34 cellular contexts compared by ENCODE assay signal in the genomic region with DNA sequence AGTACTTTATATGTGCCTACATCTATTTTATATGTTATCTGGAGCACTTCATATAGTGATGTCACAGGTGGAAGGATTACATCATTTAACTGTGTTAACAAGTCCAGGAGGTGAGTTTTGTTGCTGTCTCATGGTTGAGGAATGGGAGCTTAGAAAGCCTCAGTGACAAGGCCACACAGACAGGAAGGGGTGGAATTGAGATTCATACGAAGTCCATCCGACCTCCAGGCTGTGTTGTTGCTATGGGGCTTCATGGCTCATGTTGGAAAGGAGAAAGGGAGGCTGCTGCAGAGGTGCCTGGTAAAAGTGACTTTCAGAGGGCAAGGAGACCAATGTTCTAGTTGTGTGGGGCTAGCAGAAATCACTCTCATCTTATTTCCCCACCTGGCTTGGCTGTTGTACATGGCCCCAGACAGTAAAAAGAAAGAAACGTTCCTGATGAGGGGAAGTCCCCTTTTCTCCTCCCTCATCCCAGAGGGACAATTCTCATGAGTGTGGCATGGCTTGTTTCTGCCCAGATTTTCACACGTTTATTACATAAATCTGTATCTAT. TPM values are rescaled to one million over a fixed set of nuclear protein-coding genes. Genes with fewer than 3 reads are reported as not detected.
A peak's percentile ranks its signal among the peaks of the same experiment; 100 is the strongest.
DNase-seq lines count a peak whose midpoint lies in the region; ATAC-seq and TF ChIP-seq lines count a peak whose summit lies in the region.
"Had no signal": no experiment of that assay in that cellular context is flagged by ENCODE, and none has a peak within 500 bp of the region (broad histone marks: within the 10 kb centered on the region; RNA-seq: fewer than 3 reads in every experiment).

No MANE protein-coding gene starts in this region.

- H3K36me3 ChIP-seq in HEK293 (ENCODE audit: control insufficient read depth in 2 of 2, insufficient read depth in 1 of 2, low read length in 2 of 2): no peaks in the 10 kb centered on the region
- H3K36me3 ChIP-seq in GM23338 (ENCODE audit: insufficient read depth): 0 out of 2 replicates have a peak, but pooled peaks cover 3% of the 10 kb centered on the region
- H3K36me3 ChIP-seq: BLaER1 treated with 17β-estradiol and CSF1 and Interleukin-3, amounts not matched to agents 10 nM and 100 nM; gastroesophageal sphincter; Peyer's patch; stomach; tibial artery had no signal

- H3K4me1 ChIP-seq in HEK293 (ENCODE audit: control insufficient read depth, insufficient read depth, low read length) (no peaks in the 10 kb centered on the region; the same call in 1 of the 2 replicates), GM23338 (ENCODE audit: insufficient read depth) (peaks cover 18% of the 10 kb centered on the region)
- H3K4me1 ChIP-seq: BLaER1 treated with 17β-estradiol and CSF1 and Interleukin-3, amounts not matched to agents 10 nM and 100 nM; Peyer's patch had no signal

- no peak overlapping the region for H3K4me2 ChIP-seq in GM23338
- H3K4me2 ChIP-seq: BLaER1 treated with 17β-estradiol and CSF1 and Interleukin-3, amounts not matched to agents 10 nM and 100 nM; hepatocyte had no signal

- POLR2A ChIA-PET in HEK293 (lab: Yijun Ruan, JAX): no interaction called here

- no peaks in the 10 kb centered on the region for H3K9me3 ChIP-seq in HEK293 (ENCODE audit: control insufficient read depth, insufficient read depth, low read depth, low read length)
- H3K9me3 ChIP-seq: gastroesophageal sphincter, mucosa of descending colon, Peyer's patch, stomach, tibial artery had no signal

- peaks cover 9% of the 10 kb centered on the region for H3K9me3 Mint-ChIP-seq in GM23338
- H3K9me3 Mint-ChIP-seq: natural killer cell had no signal

- ATAC-seq in GM23338: no peak
- ATAC-seq: activated naive CD8-positive, alpha-beta T cell treated with anti-CD3 and anti-CD28 coated beads, Interleukin-2, amount 50 U/mL, for 24 hours; gastroesophageal sphincter; left cardiac atrium; mucosa of descending colon; natural killer cell; psoas muscle had no signal

- peaks cover 24% of the 10 kb centered on the region for H3K4me1 Mint-ChIP-seq in GM23338
- H3K4me1 Mint-ChIP-seq: activated naive CD8-positive, alpha-beta T cell treated with anti-CD3 and anti-CD28 coated beads, Interleukin-2, amount 50 U/mL, for 24 hours had no signal

- 0 out of 2 replicates have a peak, but pooled peaks cover 3% of the 10 kb centered on the region for H3K9me2 ChIP-seq in GM23338 (ENCODE audit: insufficient read depth)

- H3K36me3 Mint-ChIP-seq in GM23338 (ENCODE audit: low read depth): peaks cover 10% of the 10 kb centered on the region; the same call in 2 of the 3 replicates
- H3K36me3 Mint-ChIP-seq: IgD-negative memory B cell, natural killer cell had no signal

- H3K4me3 Mint-ChIP-seq in GM23338: no peak overlapping the region
- H3K4me3 Mint-ChIP-seq: activated naive CD8-positive, alpha-beta T cell treated with anti-CD3 and anti-CD28 coated beads, Interleukin-2, amount 50 U/mL, for 24 hours; natural killer cell had no signal

- peaks cover 6% of the 10 kb centered on the region; the same call in 1 of the 2 replicates for H4K20me1 ChIP-seq in GM23338 (replicated peaks; ENCODE audit: insufficient read depth)
- H4K20me1 ChIP-seq: BLaER1 treated with 17β-estradiol and CSF1 and Interleukin-3, amounts not matched to agents 10 nM and 100 nM had no signal

- H3K27ac ChIP-seq in HEK293 (ENCODE audit: extremely low read depth, low read depth, low read length): no peak overlapping the region
- H3K27ac ChIP-seq in GM23338 (ENCODE audit: low read depth): no peak overlapping the region
- H3K27ac ChIP-seq: BLaER1 treated with 17β-estradiol and CSF1 and Interleukin-3, amounts not matched to agents 10 nM and 100 nM; gastroesophageal sphincter; hepatocyte; Peyer's patch; psoas muscle; stomach; tibial artery had no signal

- H3K27me3 ChIP-seq in GM23338 (ENCODE audit: insufficient read depth): no peaks in the 10 kb centered on the region
- H3K27me3 ChIP-seq: BLaER1 treated with 17β-estradiol and CSF1 and Interleukin-3, amounts not matched to agents 10 nM and 100 nM; gastroesophageal sphincter; hepatocyte; Peyer's patch; stomach had no signal

- DNase-seq in M059J (ENCODE audit: low read depth): peak; percentile 61
- DNase-seq in amniotic epithelial cell (ENCODE audit: low read depth): peak; percentile 9
- peak; percentile 48 for DNase-seq in kidney tubule cell (ENCODE audit: low spot score)
- no peak for DNase-seq in cerebellum (ENCODE audit: low spot score)
- DNase-seq in NCI-H2107 (lab: John Stamatoyannopoulos, UW): no peak
- no peak for DNase-seq in GM23338 (ENCODE audit: low spot score)
- DNase-seq: activated CD4-positive, alpha-beta T cell treated with anti-CD3 and anti-CD28 coated beads, Interleukin-2, amount 50 U/mL, for 1 hour; activated CD4-positive, CD25-positive, alpha-beta regulatory T cell; activated effector memory CD4-positive, alpha-beta T cell treated with anti-CD3 and anti-CD28 coated beads, Interleukin-2, amount 50 U/mL, for 16 hours; activated naive CD8-positive, alpha-beta T cell treated with anti-CD3 and anti-CD28 coated beads, Interleukin-2, amount 50 U/mL, for 24 hours; activated T-cell treated with anti-CD3 and anti-CD28 coated beads, Interleukin-2, amount 50 U/mL, for 1 hour; COR-L47; dermis blood vessel endothelial cell; DND-41; GOT3; left cardiac atrium; mucosa of descending colon; natural killer cell; NCI-H1092 treated with DMSO at 0.1 percent for 48 hours; NCI-H187 treated with DMSO at 0.1 percent for 48 hours; NCI-H526; Peyer's patch; psoas muscle; SIG-M5; stimulated activated CD4-positive, alpha-beta T cell treated with anti-CD3 and anti-CD28 coated beads, Interleukin-4, amount 100 ng/mL, for 1 hour; stomach; T1000; tibial artery had no signal

- H3K4me3 ChIP-seq in HEK293 (ENCODE audit: low read depth, low read length) (no peak overlapping the region), GM23338 (no peak overlapping the region)
- H3K4me3 ChIP-seq: BLaER1 treated with 17β-estradiol and CSF1 and Interleukin-3, amounts not matched to agents 10 nM and 100 nM; gastroesophageal sphincter; hepatocyte; lung; mucosa of descending colon; Peyer's patch; psoas muscle; stomach; tibial artery had no signal

- no peaks in the 10 kb centered on the region; the same call in 1 of the 2 replicates for H3F3A ChIP-seq in GM23338 (replicated peaks; ENCODE audit: low read depth)

- CTCF ChIA-PET in HEK293 (lab: Yijun Ruan, JAX): interaction anchor here (0.6 to 0.7 kb wide), 4 partner anchors 13 to 269 kb away, joined by 3 to 6 read pairs (median 4); no protein-coding TSS in a partner anchor

- H3K27ac Mint-ChIP-seq in GM23338: no peak overlapping the region; the same call in 1 of the 2 replicates
- H3K27ac Mint-ChIP-seq: activated naive CD8-positive, alpha-beta T cell treated with anti-CD3 and anti-CD28 coated beads, Interleukin-2, amount 50 U/mL, for 24 hours; IgD-negative memory B cell; natural killer cell had no signal

- peaks cover 64% of the 10 kb centered on the region for H3K79me2 ChIP-seq in GM23338 (replicated peaks; ENCODE audit: insufficient read depth)

- no peak overlapping the region for H2AFZ ChIP-seq in GM23338
- H2AFZ ChIP-seq: hepatocyte had no signal

- peaks cover 6% of the 10 kb centered on the region for H3K27me3 Mint-ChIP-seq in GM23338 (ENCODE audit: insufficient read depth, low read depth, poor library complexity)

- no peak for TF ChIP-seq CTCF in HEK293 (tag by site-specific recombination; IDR thresholded peaks at IDR 0.05)
- TF ChIP-seq CTCF in GM23338 (conservative IDR thresholded peaks at IDR 0.05; ENCODE audit: low read depth in 2 of 2): no peak

TF ChIP-seq in HEK293, 187 proteins besides CTCF, POLR2A, EP300 and RAD21 (continues in another document):
- TF ChIP-seq ZXDB (tag by site-specific recombination; IDR thresholded peaks at IDR 0.05) (no peak), ZSCAN23 (tag by site-specific recombination; IDR thresholded peaks at IDR 0.05) (no peak), ZNF133 (tag by site-specific recombination; IDR thresholded peaks at IDR 0.05) (no peak)
- TF ChIP-seq, protein P1, sequence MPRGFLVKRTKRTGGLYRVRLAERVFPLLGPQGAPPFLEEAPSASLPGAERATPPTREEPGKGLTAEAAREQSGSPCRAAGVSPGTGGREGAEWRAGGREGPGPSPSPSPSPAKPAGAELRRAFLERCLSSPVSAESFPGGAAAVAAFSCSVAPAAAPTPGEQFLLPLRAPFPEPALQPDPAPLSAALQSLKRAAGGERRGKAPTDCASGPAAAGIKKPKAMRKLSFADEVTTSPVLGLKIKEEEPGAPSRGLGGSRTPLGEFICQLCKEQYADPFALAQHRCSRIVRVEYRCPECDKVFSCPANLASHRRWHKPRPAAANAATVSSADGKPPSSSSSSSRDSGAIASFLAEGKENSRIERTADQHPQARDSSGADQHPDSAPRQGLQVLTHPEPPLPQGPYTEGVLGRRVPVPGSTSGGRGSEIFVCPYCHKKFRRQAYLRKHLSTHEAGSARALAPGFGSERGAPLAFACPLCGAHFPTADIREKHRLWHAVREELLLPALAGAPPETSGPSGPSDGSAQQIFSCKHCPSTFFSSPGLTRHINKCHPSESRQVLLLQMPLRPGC (tag by site-specific recombination; IDR thresholded peaks at IDR 0.05): no peak

TF ChIP-seq in GM23338, 12 proteins besides CTCF, POLR2A, EP300 and RAD21:
- TF ChIP-seq JUNB (IDR thresholded peaks at IDR 0.05; ENCODE audit: unreplicated experiment) (no peak), NANOG (IDR thresholded peaks at IDR 0.05; ENCODE audit: borderline replicate concordance) (no peak), POLR2AphosphoS5 (IDR thresholded peaks at IDR 0.05; ENCODE audit: low read depth) (no peak)

RNA-seq across cellular contexts. Expression of a gene that starts 31.0 kb away (rescaled TPM):
- 0.12 and 0.39 TPM in 2 replicates for total RNA-seq in M059J (2014; rRNA removed; shearing (Covaris generic))
- 34.0 TPM for total RNA-seq in cerebellum
- total RNA-seq in GM23338 (2014; rRNA removed; shearing (Covaris generic)): 35.0 and 36.5 TPM in 2 replicates
- 12.0 and 12.2 TPM in 2 replicates for polyA plus RNA-seq in GM23338 (2016; fragmentation: Nextera tagmentation; extraction: Ambion mirVana)
- polyA plus RNA-seq: IgD-negative memory B cell had no signal

RNA-seq across cellular contexts. Expression of a gene that starts 36.9 kb away (rescaled TPM):
- total RNA-seq in M059J (2014; rRNA removed; shearing (Covaris generic)): 12.2 and 16.6 TPM in 2 replicates
- total RNA-seq in cerebellum: 11.2 TPM
- total RNA-seq in GM23338 (2014; rRNA removed; shearing (Covaris generic)): 20.7 and 30.2 TPM in 2 replicates
- 11.9 and 16.9 TPM in 2 replicates for polyA plus RNA-seq in GM23338 (2016; fragmentation: Nextera tagmentation; extraction: Ambion mirVana)

Comparison
In these comparisons a context has a peak if more than half of its experiments do, and no peak if none do; other contexts are left out.
1. DNase-seq: peak in M059J (single experiment), amniotic epithelial cell (single experiment) and kidney tubule cell (single experiment); none in cerebellum (single experiment), NCI-H2107 (single experiment) and GM23338 (single experiment).
2. RNA of a gene that starts 31.0 kb away (total RNA-seq): 35.0 to 36.5 TPM in GM23338 and 34.0 TPM in cerebellum (single experiment); 0.12 to 0.39 TPM in M059J; every median in the first group is over 10 times any median in the second.